In genomic region chr5:112921833-112922817, GRCh38 we compare ENCODE assay signal across 1 cellular context.
TF ChIP-seq lines count a peak whose summit lies in the region.

Gene REEP5, minus strand, starts transcription at chr5:112922227. Its CDS starts 37 bp downstream, at chr5:112922190.

TF ChIP-seq in HepG2, 621 proteins besides CTCF, POLR2A, EP300 and RAD21 (continued from another document and continues in another):
- TF ChIP-seq ATF3 (CRISPR knock-in tag; IDR thresholded peaks at IDR 0.05) (0 out of 2 replicates have a peak, but pooled peaks have one; percentile 30), ZNF761 (CRISPR knock-in tag; conservative IDR thresholded peaks at IDR 0.05) (peak; percentile 56; the same call in 1 of the 2 replicates), ZNF619 (CRISPR knock-in tag; IDR thresholded peaks at IDR 0.05) (no peak), SKI (IDR thresholded peaks at IDR 0.05; ENCODE audit: partially characterized antibody) (peak; percentile 90), ZFX (CRISPR knock-in tag; IDR thresholded peaks at IDR 0.05; ENCODE audit: low read depth) (peak; percentile 15; the same call in 1 of the 2 replicates), ZBTB14 (CRISPR knock-in tag; IDR thresholded peaks at IDR 0.05) (0 out of 2 replicates have a peak, but pooled peaks have one; percentile 41), ZNF549 (CRISPR knock-in tag; IDR thresholded peaks at IDR 0.05) (no peak), ZNF263 (CRISPR knock-in tag; IDR thresholded peaks at IDR 0.05) (peak; percentile 1; the same call in 1 of the 2 replicates), PRDM4 (CRISPR knock-in tag; IDR thresholded peaks at IDR 0.05; ENCODE audit: borderline replicate concordance) (no peak), ZNF574 (CRISPR knock-in tag; IDR thresholded peaks at IDR 0.05) (peak; percentile 66), ZNF883 (CRISPR knock-in tag; IDR thresholded peaks at IDR 0.05; ENCODE audit: not compliant biosample characterization) (peak; percentile 56), ZBTB20 (CRISPR knock-in tag; IDR thresholded peaks at IDR 0.05; ENCODE audit: borderline replicate concordance, low read depth) (peak; percentile 22; the same call in 1 of the 2 replicates), REPIN1 (CRISPR knock-in tag; IDR thresholded peaks at IDR 0.05; ENCODE audit: borderline replicate concordance, low read depth) (peak; percentile 33; the same call in 1 of the 2 replicates), FOXK1 (CRISPR knock-in tag; IDR thresholded peaks at IDR 0.05; ENCODE audit: borderline replicate concordance, low read depth) (0 out of 2 replicates have a peak, but pooled peaks have one; percentile 26), GPN1 (CRISPR knock-in tag; IDR thresholded peaks at IDR 0.05; ENCODE audit: borderline replicate concordance) (no peak), SOX5 (CRISPR knock-in tag; IDR thresholded peaks at IDR 0.05; ENCODE audit: borderline replicate concordance) (no peak), HMG20A (CRISPR knock-in tag; IDR thresholded peaks at IDR 0.05; ENCODE audit: borderline replicate concordance) (no peak), PRMT3 (CRISPR knock-in tag; IDR thresholded peaks at IDR 0.05; ENCODE audit: borderline replicate concordance, low read depth) (peak; percentile 67; the same call in 1 of the 2 replicates), ZNF639 (CRISPR knock-in tag; conservative IDR thresholded peaks at IDR 0.05) (peak; percentile 62), TFDP2 (CRISPR knock-in tag; IDR thresholded peaks at IDR 0.05) (0 out of 2 replicates have a peak, but pooled peaks have one; percentile 41), NFAT5 (CRISPR knock-in tag; IDR thresholded peaks at IDR 0.05) (0 out of 2 replicates have a peak, but pooled peaks have one; percentile 26), HDAC1 (CRISPR knock-in tag; IDR thresholded peaks at IDR 0.05) (peak; percentile 64), ZNF740 (CRISPR knock-in tag; IDR thresholded peaks at IDR 0.05) (0 out of 2 replicates have a peak, but pooled peaks have one; percentile 27), ETV6 (CRISPR knock-in tag; conservative IDR thresholded peaks at IDR 0.05) (no peak), ZSCAN25 (CRISPR knock-in tag; IDR thresholded peaks at IDR 0.05) (0 out of 2 replicates have a peak, but pooled peaks have one; percentile 45), ZNF891 (CRISPR knock-in tag; IDR thresholded peaks at IDR 0.05) (peak; percentile 79)
- TF ChIP-seq, protein P1, sequence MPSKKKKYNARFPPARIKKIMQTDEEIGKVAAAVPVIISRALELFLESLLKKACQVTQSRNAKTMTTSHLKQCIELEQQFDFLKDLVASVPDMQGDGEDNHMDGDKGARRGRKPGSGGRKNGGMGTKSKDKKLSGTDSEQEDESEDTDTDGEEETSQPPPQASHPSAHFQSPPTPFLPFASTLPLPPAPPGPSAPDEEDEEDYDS (CRISPR knock-in tag; IDR thresholded peaks at IDR 0.05), result peak; percentile 7; the same call in 1 of the 2 replicates
- TF ChIP-seq, protein P2, sequence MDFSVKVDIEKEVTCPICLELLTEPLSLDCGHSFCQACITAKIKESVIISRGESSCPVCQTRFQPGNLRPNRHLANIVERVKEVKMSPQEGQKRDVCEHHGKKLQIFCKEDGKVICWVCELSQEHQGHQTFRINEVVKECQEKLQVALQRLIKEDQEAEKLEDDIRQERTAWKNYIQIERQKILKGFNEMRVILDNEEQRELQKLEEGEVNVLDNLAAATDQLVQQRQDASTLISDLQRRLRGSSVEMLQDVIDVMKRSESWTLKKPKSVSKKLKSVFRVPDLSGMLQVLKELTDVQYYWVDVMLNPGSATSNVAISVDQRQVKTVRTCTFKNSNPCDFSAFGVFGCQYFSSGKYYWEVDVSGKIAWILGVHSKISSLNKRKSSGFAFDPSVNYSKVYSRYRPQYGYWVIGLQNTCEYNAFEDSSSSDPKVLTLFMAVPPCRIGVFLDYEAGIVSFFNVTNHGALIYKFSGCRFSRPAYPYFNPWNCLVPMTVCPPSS (IDR thresholded peaks at IDR 0.05), result no peak
- TF ChIP-seq, protein P3, sequence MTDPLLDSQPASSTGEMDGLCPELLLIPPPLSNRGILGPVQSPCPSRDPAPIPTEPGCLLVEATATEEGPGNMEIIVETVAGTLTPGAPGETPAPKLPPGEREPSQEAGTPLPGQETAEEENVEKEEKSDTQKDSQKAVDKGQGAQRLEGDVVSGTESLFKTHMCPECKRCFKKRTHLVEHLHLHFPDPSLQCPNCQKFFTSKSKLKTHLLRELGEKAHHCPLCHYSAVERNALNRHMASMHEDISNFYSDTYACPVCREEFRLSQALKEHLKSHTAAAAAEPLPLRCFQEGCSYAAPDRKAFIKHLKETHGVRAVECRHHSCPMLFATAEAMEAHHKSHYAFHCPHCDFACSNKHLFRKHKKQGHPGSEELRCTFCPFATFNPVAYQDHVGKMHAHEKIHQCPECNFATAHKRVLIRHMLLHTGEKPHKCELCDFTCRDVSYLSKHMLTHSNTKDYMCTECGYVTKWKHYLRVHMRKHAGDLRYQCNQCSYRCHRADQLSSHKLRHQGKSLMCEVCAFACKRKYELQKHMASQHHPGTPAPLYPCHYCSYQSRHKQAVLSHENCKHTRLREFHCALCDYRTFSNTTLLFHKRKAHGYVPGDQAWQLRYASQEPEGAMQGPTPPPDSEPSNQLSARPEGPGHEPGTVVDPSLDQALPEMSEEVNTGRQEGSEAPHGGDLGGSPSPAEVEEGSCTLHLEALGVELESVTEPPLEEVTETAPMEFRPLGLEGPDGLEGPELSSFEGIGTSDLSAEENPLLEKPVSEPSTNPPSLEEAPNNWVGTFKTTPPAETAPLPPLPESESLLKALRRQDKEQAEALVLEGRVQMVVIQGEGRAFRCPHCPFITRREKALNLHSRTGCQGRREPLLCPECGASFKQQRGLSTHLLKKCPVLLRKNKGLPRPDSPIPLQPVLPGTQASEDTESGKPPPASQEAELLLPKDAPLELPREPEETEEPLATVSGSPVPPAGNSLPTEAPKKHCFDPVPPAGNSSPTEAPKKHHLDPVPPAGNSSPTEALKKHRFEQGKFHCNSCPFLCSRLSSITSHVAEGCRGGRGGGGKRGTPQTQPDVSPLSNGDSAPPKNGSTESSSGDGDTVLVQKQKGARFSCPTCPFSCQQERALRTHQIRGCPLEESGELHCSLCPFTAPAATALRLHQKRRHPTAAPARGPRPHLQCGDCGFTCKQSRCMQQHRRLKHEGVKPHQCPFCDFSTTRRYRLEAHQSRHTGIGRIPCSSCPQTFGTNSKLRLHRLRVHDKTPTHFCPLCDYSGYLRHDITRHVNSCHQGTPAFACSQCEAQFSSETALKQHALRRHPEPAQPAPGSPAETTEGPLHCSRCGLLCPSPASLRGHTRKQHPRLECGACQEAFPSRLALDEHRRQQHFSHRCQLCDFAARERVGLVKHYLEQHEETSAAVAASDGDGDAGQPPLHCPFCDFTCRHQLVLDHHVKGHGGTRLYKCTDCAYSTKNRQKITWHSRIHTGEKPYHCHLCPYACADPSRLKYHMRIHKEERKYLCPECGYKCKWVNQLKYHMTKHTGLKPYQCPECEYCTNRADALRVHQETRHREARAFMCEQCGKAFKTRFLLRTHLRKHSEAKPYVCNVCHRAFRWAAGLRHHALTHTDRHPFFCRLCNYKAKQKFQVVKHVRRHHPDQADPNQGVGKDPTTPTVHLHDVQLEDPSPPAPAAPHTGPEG (CRISPR knock-in tag; IDR thresholded peaks at IDR 0.05), result peak; percentile 87
